Comparison of ENCODE assay signal across 8 cellular contexts in genomic region chr14:65336191-65336591, GRCh38.
A peak's percentile ranks its signal among the peaks of the same experiment; 100 is the strongest.
DNase-seq lines count a peak whose midpoint lies in the region; ATAC-seq and TF ChIP-seq lines count a peak whose summit lies in the region.

No MANE protein-coding gene starts in this region.

- H3K27me3 ChIP-seq in parathyroid adenoma (ENCODE audit: control insufficient read depth, insufficient read depth, low read length) (no peaks in the 10 kb centered on the region), tibial nerve (no peaks in the 10 kb centered on the region), spleen (replicated peaks in 1 of 7) (no peaks in the 10 kb centered on the region)

- TF ChIP-seq CTCF in parathyroid adenoma (IDR thresholded peaks at IDR 0.05): no peak
- no peak for TF ChIP-seq CTCF in tibial nerve (IDR thresholded peaks at IDR 0.05)
- TF ChIP-seq CTCF in spleen (IDR thresholded peaks at IDR 0.05 in 8 of 11, conservative IDR thresholded peaks at IDR 0.05 in 3 of 11): no peak

- no peaks in the 10 kb centered on the region for H3K79me2 ChIP-seq in parathyroid adenoma

- intact Hi-C loops in spleen (cut with DNase I; ENCODE audit: low total_unique reads): no loop called here

- 57 to 72% methylated on average over 2 of the region's 2 CpGs for WGBS in tibial nerve, 2 donors
- WGBS in spleen, 5 donors: 33 to 73% (median 58%) methylated on average over 2 of the region's 2 CpGs

- H3K27ac ChIP-seq in parathyroid adenoma: no peak overlapping the region
- H3K27ac ChIP-seq in tibial nerve: peak overlapping the region in 1 of 4 donors; percentile 71
- H3K27ac ChIP-seq in spleen: peak overlapping the region in 1 of 8 donors; percentile 1

- H3K9me3 ChIP-seq in parathyroid adenoma (ENCODE audit: control insufficient read depth, low read length): no peaks in the 10 kb centered on the region
- H3K9me3 ChIP-seq in tibial nerve: no peaks in the 10 kb centered on the region
- H3K9me3 ChIP-seq in spleen: no peaks in the 10 kb centered on the region

- no peaks in the 10 kb centered on the region for H3K36me3 ChIP-seq in parathyroid adenoma (ENCODE audit: control insufficient read depth, insufficient read depth, low read length)
- no peaks in the 10 kb centered on the region for H3K36me3 ChIP-seq in tibial nerve
- no peaks in the 10 kb centered on the region for H3K36me3 ChIP-seq in spleen

- no peak for TF ChIP-seq POLR2A in tibial nerve (IDR thresholded peaks at IDR 0.05)
- TF ChIP-seq POLR2A in spleen (IDR thresholded peaks at IDR 0.05): no peak

- H3K4me1 ChIP-seq in parathyroid adenoma (no peaks in the 10 kb centered on the region), tibial nerve (peaks cover 0 to 45% (median 18%) of the 10 kb centered on the region in 4 donors), spleen (peaks cover 0 to 43% (median 36%) of the 10 kb centered on the region in 6 donors)

- H2AFZ ChIP-seq in parathyroid adenoma: peak overlapping the region; percentile 42

- no peak overlapping the region for H3K9ac ChIP-seq in parathyroid adenoma

- H3K4me2 ChIP-seq in parathyroid adenoma (ENCODE audit: low read length): no peak overlapping the region

- DNase-seq in EH (ENCODE audit: low read depth) (peak; percentile 88), NCI-H82 (lab: John Stamatoyannopoulos, UW) (no peak), tibial nerve (ENCODE audit: low spot score in 2 of 2) (no peak), spleen (no peak)
- peak; percentile 25 for DNase-seq in activated CD8-positive, alpha-beta memory T cell treated with anti-CD3 and anti-CD28 coated beads, Interleukin-2, amount 50 U/mL, for 4 hours
- DNase-seq in effector CD4-positive, alpha-beta T cell: no peak

- H3K4me3 ChIP-seq in parathyroid adenoma (ENCODE audit: low read depth, low read length): no peak overlapping the region
- no peak overlapping the region for H3K4me3 ChIP-seq in tibial nerve
- H3K4me3 ChIP-seq in spleen: no peak overlapping the region

- no peak for TF ChIP-seq EP300 in tibial nerve (IDR thresholded peaks at IDR 0.05)

- peak; percentile 81 for ATAC-seq in HG02852 (IDR thresholded peaks at IDR 0.05; ENCODE audit: unreplicated experiment)

Comparison
In these comparisons a context has a peak if more than half of its experiments do, and no peak if none do; other contexts are left out.
1. DNase-seq: peak in EH (single experiment) and activated CD8-positive, alpha-beta memory T cell treated with anti-CD3 and anti-CD28 coated beads, Interleukin-2, amount 50 U/mL, for 4 hours (single experiment); none in effector CD4-positive, alpha-beta T cell (single experiment), NCI-H82 (single experiment), tibial nerve (0 of 2) and spleen (single experiment).